In the genomic region with DNA sequence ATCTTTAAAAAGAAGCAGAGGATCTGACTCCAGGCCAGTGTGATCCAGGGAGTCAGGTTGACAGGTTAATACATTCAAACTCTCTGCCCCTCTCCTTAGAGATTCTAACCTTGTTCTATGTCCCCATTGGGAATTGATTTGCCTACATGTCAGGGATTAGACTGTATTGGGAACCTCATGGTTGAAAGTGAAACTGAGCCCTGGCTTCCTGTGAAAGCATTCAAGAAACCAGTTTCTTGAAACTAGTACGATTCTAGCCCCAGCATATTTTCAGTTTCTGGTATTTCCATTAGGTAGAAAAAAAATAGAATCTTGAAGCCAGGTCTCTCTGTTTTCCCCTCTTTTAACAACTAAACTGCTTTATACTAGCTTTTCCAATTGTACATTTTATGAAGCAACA, we compare ENCODE assay signal across 1 cellular context.
A peak's percentile ranks its signal among the peaks of the same experiment; 100 is the strongest.
TF ChIP-seq lines count a peak whose summit lies in the region.

No MANE protein-coding gene starts in this region.

TF ChIP-seq in GM12878, 131 proteins besides CTCF, POLR2A, EP300 and RAD21 (continued from another document):
- 0 out of 2 replicates have a peak, but pooled peaks have one; percentile 33 for TF ChIP-seq NFIC (IDR thresholded peaks at IDR 0.05; ENCODE audit: low read depth, low read length)
- TF ChIP-seq IKZF2 (IDR thresholded peaks at IDR 0.05) = 0 out of 4 replicates have a peak, but pooled peaks of 1 of the 2 experiments have one; percentile 17
- TF ChIP-seq RUNX3 (IDR thresholded peaks at IDR 0.05; ENCODE audit: low read length) = peak; percentile 65
